ENCODE assay signal across 17 cellular contexts in genomic region chr14:65878586-65878985, GRCh38.
"Had no signal": no experiment of that assay in that cellular context is flagged by ENCODE, and none has a peak within 500 bp of the region (broad histone marks: within the 10 kb centered on the region; RNA-seq: fewer than 3 reads in every experiment).

No MANE protein-coding gene starts in this region.

- H3K4me3 ChIP-seq: lung, pancreas, smooth muscle cell, suprapubic skin, thyroid gland had no signal

- DNase-seq: immature natural killer cell; left colon; left ventricle myocardium superior; naive B cell; occipital lobe; pancreas; right cardiac atrium; stimulated activated CD4-positive, alpha-beta T cell treated with anti-CD3 and anti-CD28 coated beads, Interleukin-2, amount 100 ng/mL, for 48 hours; stimulated activated naive CD4-positive, alpha-beta T cell treated with Interleukin-2 at 50 U/mL for 16 hours; thyroid gland had no signal

- H3K27ac Mint-ChIP-seq: naive B cell, nephron, progenitor cell of endocrine pancreas, type B pancreatic cell had no signal

- H3K27me3 Mint-ChIP-seq: progenitor cell of endocrine pancreas, type B pancreatic cell had no signal

- FAIRE-seq: pancreas had no signal

- H3K4me2 ChIP-seq: smooth muscle cell had no signal

- H3K36me3 Mint-ChIP-seq: naive B cell, type B pancreatic cell had no signal

- H3K4me1 ChIP-seq: foreskin keratinocyte, pancreas, suprapubic skin, thyroid gland had no signal

- H3K36me3 ChIP-seq: pancreas, suprapubic skin, thyroid gland had no signal

- H3K9me3 ChIP-seq: pancreas, suprapubic skin, thyroid gland had no signal

- H3K4me1 Mint-ChIP-seq: naive B cell, nephron had no signal

- H3K9me3 Mint-ChIP-seq: immature natural killer cell, type B pancreatic cell had no signal

- ATAC-seq: left colon, left ventricle myocardium superior, pancreas, right cardiac atrium had no signal

- H3K27ac ChIP-seq: foreskin keratinocyte, pancreas, suprapubic skin, thyroid gland had no signal

- H3K4me3 Mint-ChIP-seq: immature natural killer cell, naive B cell, nephron, type B pancreatic cell had no signal

- H3K27me3 ChIP-seq: pancreas, suprapubic skin, thyroid gland had no signal
